31 cellular contexts compared by ENCODE assay signal in genomic region chr12:113658030-113658655, GRCh38.
DNase-seq lines count a peak whose midpoint lies in the region; ATAC-seq, FAIRE-seq and TF ChIP-seq lines count a peak whose summit lies in the region.
"Had no signal": no experiment of that assay in that cellular context is flagged by ENCODE, and none has a peak within 500 bp of the region (broad histone marks: within the 10 kb centered on the region; RNA-seq: fewer than 3 reads in every experiment).

No MANE protein-coding gene starts in this region.

- H3K4me3 ChIP-seq in K562 (no peak overlapping the region), lower leg skin (ENCODE audit: low read depth, poor library complexity, severe bottlenecking) (no peak overlapping the region)
- H3K4me3 ChIP-seq: GM12878, hepatocyte, prostate gland, skin epidermis, upper lobe of left lung had no signal

- H3K4me3 Mint-ChIP-seq in glutamatergic neuron (ENCODE audit: unreplicated experiment), result no peak overlapping the region
- H3K4me3 Mint-ChIP-seq: activated CD8-positive, alpha-beta T cell treated with anti-CD3 and anti-CD28 coated beads, Interleukin-2, amount 10 ng/mL, durations not matched to agents 7 days and 5 days; activated naive CD8-positive, alpha-beta T cell treated with anti-CD3 and anti-CD28 coated beads, Interleukin-2, amount 10 ng/mL, durations not matched to agents 7 days and 5 days; CD8-positive, alpha-beta T cell; naive B cell had no signal

- no peaks in the 10 kb centered on the region for H3K9me1 ChIP-seq in K562 (ENCODE audit: control insufficient read depth, insufficient read depth, low read length)

- no peaks in the 10 kb centered on the region for H3K27me3 ChIP-seq in K562 (ENCODE audit: control insufficient read depth in 2 of 2, insufficient read depth in 2 of 2, low read length in 2 of 2)
- H3K27me3 ChIP-seq: upper lobe of left lung had no signal

- H2AFZ ChIP-seq in K562 (ENCODE audit: low read depth, low read length), result no peak overlapping the region
- H2AFZ ChIP-seq: hepatocyte had no signal

- CTCF ChIA-PET in K562 (lab: Yijun Ruan, JAX; ENCODE audit: low intra/inter-chr PET ratio), result no interaction called here

- TF ChIP-seq RAD21 in K562 (CRISPR knock-in tag; conservative IDR thresholded peaks at IDR 0.05 in 1 of 2, IDR thresholded peaks at IDR 0.05 in 1 of 2), result no peak

- peaks cover 25% of the 10 kb centered on the region for H3K4me1 Mint-ChIP-seq in glutamatergic neuron (ENCODE audit: low read depth, unreplicated experiment)
- H3K4me1 Mint-ChIP-seq: activated naive CD8-positive, alpha-beta T cell treated with anti-CD3 and anti-CD28 coated beads, Interleukin-2, amount 10 ng/mL, durations not matched to agents 7 days and 5 days; naive B cell had no signal

- H3K27me3 Mint-ChIP-seq in glutamatergic neuron (ENCODE audit: unreplicated experiment), result peaks cover 14% of the 10 kb centered on the region

- no peak for FAIRE-seq in K562 (lab: Jason Lieb, UNC)
- FAIRE-seq: astrocyte, frontal cortex, GM12878, HepG2 had no signal

- DNase-seq in NCI-H1105 treated with DMSO at 0.1 percent for 48 hours (lab: John Stamatoyannopoulos, UW) (peak; percentile 26), NCI-H1105 (lab: John Stamatoyannopoulos, UW) (no peak), NCI-H2029 (lab: John Stamatoyannopoulos, UW) (peak; percentile 76), K562 (ENCODE audit: extremely low read depth in 1 of 4, low spot score in 3 of 4) (no peak), glutamatergic neuron (no peak), cerebellum (ENCODE audit: low spot score) (no peak), lower leg skin (ENCODE audit: low spot score in 2 of 2) (no peak)
- DNase-seq in activated CD4-positive, alpha-beta T cell treated with anti-CD3 and anti-CD28 coated beads for 48 hours, result no peak
- DNase-seq: activated CD4-positive, CD25-positive, alpha-beta regulatory T cell treated with anti-CD3 and anti-CD28 coated beads, Interleukin-2, amount 50 U/mL, for 72 hours; activated CD8-positive, alpha-beta T cell treated with anti-CD3 and anti-CD28 coated beads, Interleukin-2, amount 10 ng/mL, durations not matched to agents 7 days and 5 days; activated effector memory CD4-positive, alpha-beta T cell treated with Interleukin-2 at 50 U/mL for 16 hours; activated naive CD8-positive, alpha-beta T cell treated with anti-CD3 and anti-CD28 coated beads, Interleukin-2, amount 10 ng/mL, durations not matched to agents 7 days and 5 days; activated T-cell treated with anti-CD3 and anti-CD28 coated beads for 4 hours; AML-193; CD8-positive, alpha-beta T cell; DMS79; effector CD4-positive, alpha-beta T cell; naive B cell; NCI-H2107; NCI-H510A treated with DMSO at 0.1 percent for 48 hours; T1000; upper lobe of left lung had no signal

- H3K79me2 ChIP-seq in K562 (ENCODE audit: control insufficient read depth, insufficient read depth, low read length), result no peaks in the 10 kb centered on the region
- H3K79me2 ChIP-seq: hepatocyte had no signal

- POLR2A ChIA-PET in K562 (lab: Yijun Ruan, JAX), result no interaction called here

- H3K4me1 ChIP-seq in K562 (replicated peaks in 1 of 2; ENCODE audit: control insufficient read depth in 2 of 2, insufficient read depth in 2 of 2, low read length in 2 of 2), result peaks cover 4 to 5% of the 10 kb centered on the region in 2 experiments; a peak in 3 of 5 replicates
- H3K4me1 ChIP-seq: prostate gland, upper lobe of left lung had no signal

- TF ChIP-seq EP300 in K562 (IDR thresholded peaks at IDR 0.05; ENCODE audit: low read length), result no peak

- no peak for TF ChIP-seq POLR2A in K562 (conservative IDR thresholded peaks at IDR 0.05)
- no peak for TF ChIP-seq POLR2A in lower leg skin (IDR thresholded peaks at IDR 0.05)

- H3K36me3 ChIP-seq in K562 (ENCODE audit: control insufficient read depth, insufficient read depth, low read length), result no peaks in the 10 kb centered on the region
- H3K36me3 ChIP-seq: prostate gland, upper lobe of left lung had no signal

- no peak overlapping the region for H3K9ac ChIP-seq in K562 (ENCODE audit: insufficient read depth in 1 of 2, low read depth in 2 of 2, low read length in 2 of 2)

- H4K20me1 ChIP-seq in K562 (replicated peaks; ENCODE audit: control insufficient read depth, insufficient read depth, low read length), result no peaks in the 10 kb centered on the region

- H3K9me3 Mint-ChIP-seq in glutamatergic neuron (ENCODE audit: unreplicated experiment), result peaks cover 17% of the 10 kb centered on the region

- peaks cover 12% of the 10 kb centered on the region for H3K36me3 Mint-ChIP-seq in glutamatergic neuron (ENCODE audit: unreplicated experiment)
- H3K36me3 Mint-ChIP-seq: activated naive CD8-positive, alpha-beta T cell treated with anti-CD3 and anti-CD28 coated beads, Interleukin-2, amount 10 ng/mL, durations not matched to agents 7 days and 5 days; CD8-positive, alpha-beta T cell; naive B cell had no signal

- intact Hi-C loops in K562 (cut with micrococcal nuclease) (no loop called here), lower leg skin (cut with DNase I; ENCODE audit: low total_unique reads) (no loop called here)

- H3K27ac ChIP-seq in K562 (ENCODE audit: extremely low read depth, low read depth, low read length), result no peak overlapping the region
- H3K27ac ChIP-seq: hepatocyte, HL-60, prostate gland, skin epidermis, upper lobe of left lung had no signal

- BruUV-seq in K562 (replicated peaks; lab: Mats Ljungman, UMichigan), result no TSS peak

- TF ChIP-seq CTCF in K562 (IDR thresholded peaks at IDR 0.05 in 2 of 3, conservative IDR thresholded peaks at IDR 0.05 in 1 of 3; ENCODE audit: insufficient read depth in 2 of 3, low read depth in 1 of 3, low read length in 3 of 3) (no peak), glutamatergic neuron (IDR thresholded peaks at IDR 0.05; ENCODE audit: partially characterized antibody, unreplicated experiment) (no peak), lower leg skin (IDR thresholded peaks at IDR 0.05) (no peak)

- WGBS in K562 (ENCODE audit: insufficient coverage, low coverage, missing lambda C conversion rate), result 0% methylated on average over 1 of the region's 1 CpG
- 6% methylated on average over 1 of the region's 1 CpG for WGBS in lower leg skin, 2 donors

- H3K27ac Mint-ChIP-seq in glutamatergic neuron (ENCODE audit: unreplicated experiment), result peak overlapping the region; percentile 36
- H3K27ac Mint-ChIP-seq: activated CD8-positive, alpha-beta T cell treated with anti-CD3 and anti-CD28 coated beads, Interleukin-2, amount 10 ng/mL, durations not matched to agents 7 days and 5 days; activated naive CD8-positive, alpha-beta T cell treated with anti-CD3 and anti-CD28 coated beads, Interleukin-2, amount 10 ng/mL, durations not matched to agents 7 days and 5 days; CD8-positive, alpha-beta T cell; naive B cell had no signal

- peaks cover 13% of the 10 kb centered on the region for H3K9me3 ChIP-seq in K562 (replicated peaks; ENCODE audit: control insufficient read depth, insufficient read depth, low read depth, low read length)
- H3K9me3 ChIP-seq: prostate gland had no signal

- no peak for ATAC-seq in K562
- ATAC-seq: activated CD8-positive, alpha-beta T cell treated with anti-CD3 and anti-CD28 coated beads, Interleukin-2, amount 10 ng/mL, durations not matched to agents 7 days and 5 days; CD8-positive, alpha-beta T cell; GM12878; HepG2; Right ventricle myocardium inferior had no signal

- no peak overlapping the region for H3K4me2 ChIP-seq in K562 (ENCODE audit: insufficient read depth, low read length)
- H3K4me2 ChIP-seq: hepatocyte had no signal

- in situ Hi-C loops in K562 (cut with MboI), result no loop called here

TF ChIP-seq in K562, 482 proteins besides CTCF, POLR2A, EP300 and RAD21 (continues in another document):
- TF ChIP-seq POLR2G (IDR thresholded peaks at IDR 0.05; ENCODE audit: low read depth, low read length) (no peak), ZNF695 (CRISPR knock-in tag; IDR thresholded peaks at IDR 0.05) (no peak), NFIC (IDR thresholded peaks at IDR 0.05) (peak; percentile 69), ADNP (tag; IDR thresholded peaks at IDR 0.05) (no peak), NR2C2 (CRISPR knock-in tag; IDR thresholded peaks at IDR 0.05) (no peak), NR2C2 (tag; IDR thresholded peaks at IDR 0.05) (no peak), TRIM28 (IDR thresholded peaks at IDR 0.05) (0 out of 2 replicates have a peak, but pooled peaks have one; percentile 41), SMAD4 (CRISPR knock-in tag; conservative IDR thresholded peaks at IDR 0.05) (no peak), ESRRA (IDR thresholded peaks at IDR 0.05; ENCODE audit: borderline replicate concordance, low read depth) (no peak), KDM5B (IDR thresholded peaks at IDR 0.05; ENCODE audit: insufficient replicate concordance, low read depth, low read length) (no peak), KDM1A (IDR thresholded peaks at IDR 0.05) (peak; percentile 33 to 61; a peak in 2 of 4 replicates), CXXC5 (CRISPR knock-in tag; IDR thresholded peaks at IDR 0.05) (no peak), ZBTB17 (CRISPR knock-in tag; IDR thresholded peaks at IDR 0.05) (no peak), ZNF274 (IDR thresholded peaks at IDR 0.05; ENCODE audit: borderline replicate concordance, low read depth, low read length) (no peak), XRCC3 (IDR thresholded peaks at IDR 0.05) (no peak), SNIP1 (IDR thresholded peaks at IDR 0.05; ENCODE audit: low read depth) (no peak), ZNF282 (CRISPR knock-in tag; IDR thresholded peaks at IDR 0.05) (no peak), CBX3 (IDR thresholded peaks at IDR 0.05; ENCODE audit: borderline replicate concordance in 1 of 2, low read length in 2 of 2) (no peak), PHB2 (IDR thresholded peaks at IDR 0.05; ENCODE audit: low read depth) (no peak), FOXA3 (CRISPR knock-in tag; conservative IDR thresholded peaks at IDR 0.05 in 1 of 2, IDR thresholded peaks at IDR 0.05 in 1 of 2) (no peak), ZNF12 (CRISPR knock-in tag; IDR thresholded peaks at IDR 0.05) (peak; percentile 77), CHD4 (IDR thresholded peaks at IDR 0.05; ENCODE audit: insufficient read depth, insufficient replicate concordance, low read depth, low read length, poor library complexity, severe bottlenecking) (peak; percentile 48)
- TF ChIP-seq, protein P1, sequence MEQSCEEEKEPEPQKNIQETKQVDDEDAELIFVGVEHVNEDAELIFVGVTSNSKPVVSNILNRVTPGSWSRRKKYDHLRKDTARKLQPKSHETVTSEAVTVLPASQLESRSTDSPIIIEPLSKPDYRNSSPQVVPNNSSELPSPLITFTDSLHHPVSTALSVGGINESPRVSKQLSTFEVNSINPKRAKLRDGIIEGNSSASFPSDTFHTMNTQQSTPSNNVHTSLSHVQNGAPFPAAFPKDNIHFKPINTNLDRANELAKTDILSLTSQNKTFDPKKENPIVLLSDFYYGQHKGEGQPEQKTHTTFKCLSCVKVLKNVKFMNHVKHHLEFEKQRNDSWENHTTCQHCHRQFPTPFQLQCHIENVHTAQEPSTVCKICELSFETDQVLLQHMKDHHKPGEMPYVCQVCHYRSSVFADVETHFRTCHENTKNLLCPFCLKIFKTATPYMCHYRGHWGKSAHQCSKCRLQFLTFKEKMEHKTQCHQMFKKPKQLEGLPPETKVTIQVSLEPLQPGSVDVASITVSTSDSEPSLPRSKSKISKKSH (CRISPR knock-in tag; IDR thresholded peaks at IDR 0.05), result no peak

Comparison
In these comparisons a context has a peak if more than half of its experiments do, and no peak if none do; other contexts are left out.
1. DNase-seq: peak in NCI-H1105 treated with DMSO at 0.1 percent for 48 hours (single experiment) and NCI-H2029 (single experiment); none in NCI-H1105 (single experiment), K562 (0 of 4), glutamatergic neuron (single experiment), cerebellum (single experiment), activated CD4-positive, alpha-beta T cell treated with anti-CD3 and anti-CD28 coated beads for 48 hours (single experiment) and lower leg skin (0 of 2).